In the genomic region with DNA sequence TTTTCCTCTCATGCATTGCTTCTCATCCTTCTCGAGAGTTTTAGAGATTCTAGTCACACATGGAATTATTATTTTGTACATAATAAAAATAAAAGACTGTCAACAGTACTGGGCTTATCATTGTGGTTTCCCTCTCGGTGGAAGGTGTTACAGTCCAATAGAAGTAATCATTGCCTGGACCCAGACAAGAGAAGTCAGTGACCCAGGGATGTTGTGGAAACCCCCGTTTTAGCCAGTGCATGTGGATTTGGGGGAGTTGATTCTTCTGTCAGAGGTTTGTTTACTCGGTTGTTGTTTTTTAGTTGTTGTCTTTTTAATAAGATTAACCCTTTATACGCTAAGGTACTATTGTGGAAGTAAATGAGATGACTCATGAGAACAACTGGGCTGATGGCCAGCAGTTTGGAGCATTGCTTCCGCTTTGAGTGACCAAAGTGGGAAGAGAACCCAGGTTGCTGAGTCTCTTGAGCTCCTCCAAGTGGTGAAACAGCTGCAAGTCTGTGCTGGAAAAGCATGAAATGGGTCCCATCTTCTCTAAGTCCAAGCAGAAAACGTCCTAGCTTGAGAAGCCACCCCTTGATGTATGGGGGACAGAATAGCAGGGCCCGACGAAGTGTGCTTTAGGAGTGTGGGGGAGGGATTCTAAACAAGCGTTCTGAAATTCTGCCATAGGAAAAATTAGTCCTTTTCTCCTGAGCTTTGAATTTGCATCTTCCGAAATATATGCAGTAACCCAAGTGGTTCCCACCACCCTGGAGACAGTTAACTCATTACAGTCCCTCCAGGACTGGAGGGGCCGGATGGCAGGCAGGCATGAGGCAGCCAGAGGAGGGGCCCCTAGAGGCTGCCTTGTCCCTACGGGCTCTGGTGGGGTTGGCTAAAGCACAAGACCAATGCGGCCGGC, we compare ENCODE assay signal across 8 cellular contexts.
DNase-seq lines count a peak whose midpoint lies in the region; ATAC-seq and TF ChIP-seq lines count a peak whose summit lies in the region.

No MANE protein-coding gene starts in this region.

- H3K27ac ChIP-seq in RWPE2 (ENCODE audit: poor library complexity, severe bottlenecking): no peak overlapping the region

- DNase-seq in CMK (ENCODE audit: low read depth): peak; percentile 36
- DNase-seq in HK-2 (ENCODE audit: unreplicated experiment): peak; percentile 53
- no peak for DNase-seq in RWPE2 (ENCODE audit: low spot score)
- peak; percentile 63 for DNase-seq in fibroblast of the aortic adventitia (ENCODE audit: low read depth)
- DNase-seq in renal cortical epithelial cell (ENCODE audit: low read depth): peak; percentile 92
- DNase-seq in activated effector memory CD4-positive, alpha-beta T cell treated with Interleukin-2 at 50 U/mL for 16 hours: no peak

- peak; percentile 56 for TF ChIP-seq CTCF in RWPE2 (IDR thresholded peaks at IDR 0.05; ENCODE audit: poor library complexity, severe bottlenecking)
- TF ChIP-seq CTCF in fibroblast of the aortic adventitia (IDR thresholded peaks at IDR 0.05; ENCODE audit: insufficient read depth, low read length): peak; percentile 58

- no peaks in the 10 kb centered on the region for H3K4me1 ChIP-seq in RWPE2 (ENCODE audit: insufficient read depth, poor library complexity, severe bottlenecking)

- H3K4me3 ChIP-seq in RWPE2 (ENCODE audit: severe bottlenecking) (no peak overlapping the region), fibroblast of the aortic adventitia (ENCODE audit: low read depth, low read length) (no peak overlapping the region)

- H3K36me3 ChIP-seq in RWPE2 (ENCODE audit: low read depth): no peaks in the 10 kb centered on the region

- no peaks in the 10 kb centered on the region for H3K9me3 ChIP-seq in RWPE2 (ENCODE audit: severe bottlenecking)

- H3K27me3 ChIP-seq in RWPE2 (ENCODE audit: insufficient read depth, poor library complexity, severe bottlenecking): peaks cover 15% of the 10 kb centered on the region

- ATAC-seq in RWPE2 (ENCODE audit: low read depth) (peak; percentile 55), GM18498 (IDR thresholded peaks at IDR 0.05; ENCODE audit: unreplicated experiment) (no peak), HG03521 (IDR thresholded peaks at IDR 0.05; ENCODE audit: unreplicated experiment) (no peak)

Comparison
In these comparisons a context has a peak if more than half of its experiments do, and no peak if none do; other contexts are left out.
1. DNase-seq: peak in CMK (single experiment), HK-2 (single experiment), fibroblast of the aortic adventitia (single experiment) and renal cortical epithelial cell (single experiment); none in RWPE2 (single experiment) and activated effector memory CD4-positive, alpha-beta T cell treated with Interleukin-2 at 50 U/mL for 16 hours (single experiment).